In the genomic region with DNA sequence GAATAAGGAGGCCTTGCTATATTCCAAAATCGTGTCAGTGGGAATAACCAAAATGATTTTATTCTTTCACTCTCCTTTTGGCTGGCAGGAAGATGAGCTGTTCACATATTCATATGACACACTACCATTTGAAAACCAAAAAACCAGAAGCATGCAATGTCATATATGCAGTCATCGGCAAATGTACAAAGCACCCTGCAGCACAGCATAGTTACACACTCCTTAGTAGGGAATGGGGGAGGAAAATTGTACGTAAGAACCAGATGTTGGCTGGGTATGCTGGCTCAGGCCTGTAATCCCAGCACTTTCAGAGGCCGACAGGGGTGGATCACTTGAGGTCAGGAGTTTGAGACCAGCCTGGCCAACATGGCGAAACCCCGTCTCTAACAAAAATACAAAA, we compare ENCODE assay signal across 25 cellular contexts.
"Had no signal": no experiment of that assay in that cellular context is flagged by ENCODE, and none has a peak within 500 bp of the region (broad histone marks: within the 10 kb centered on the region; RNA-seq: fewer than 3 reads in every experiment).

No MANE protein-coding gene starts in this region.

- H3K9me3 ChIP-seq: MG63, Peyer's patch had no signal

- H3K9me3 Mint-ChIP-seq: activated naive CD4-positive, alpha-beta T cell treated with anti-CD3 and anti-CD28 coated beads, Interleukin-2, amount 50 U/mL, for 72 hours; activated naive CD8-positive, alpha-beta T cell treated with anti-CD3 and anti-CD28 coated beads, Interleukin-2, amount 50 U/mL, for 24 hours; activated T-cell treated with anti-CD3 and anti-CD28 coated beads, Interleukin-2, amount 50 U/mL, for 4 hours; T-helper 1 cell treated with Interleukin-12 subunit alpha and Interleukin-12 subunit beta and Interleukin-4 antibody, amounts not matched to agents 30 μg/mL and 1 μg/mL, for 36 hours had no signal

- DNase-seq: activated CD4-positive, alpha-beta T cell treated with anti-CD3 and anti-CD28 coated beads for 48 hours; activated CD4-positive, alpha-beta T cell treated with anti-CD3 and anti-CD28 coated beads, Interleukin-2, amount 50 U/mL, for 4 hours; activated CD4-positive, CD25-positive, alpha-beta regulatory T cell treated with anti-CD3 and anti-CD28 coated beads, Interleukin-2, amount 50 U/mL, for 72 hours; activated CD8-positive, alpha-beta T cell treated with anti-CD3 and anti-CD28 coated beads, Interleukin-2, amount 10 ng/mL, durations not matched to agents 7 days and 5 days; activated effector memory CD4-positive, alpha-beta T cell treated with anti-CD3 and anti-CD28 coated beads, Interleukin-2, amount 50 U/mL, for 16 hours; activated naive CD4-positive, alpha-beta T cell treated with Interleukin-2 at 50 U/mL for 16 hours; activated naive CD8-positive, alpha-beta T cell treated with anti-CD3 and anti-CD28 coated beads, Interleukin-2, amount 50 U/mL, for 24 hours; activated T-cell treated with anti-CD3 and anti-CD28 coated beads, Interleukin-2, amount 50 U/mL, for 4 hours; amygdala; MG63; MV-4-11; NCI-H1092 treated with DMSO at 0.1 percent for 48 hours; NCI-H1417 treated with DMSO at 0.1 percent for 48 hours; NCI-H1694; NCI-H2029; NCI-H2107; NCI-H526 treated with DMSO at 0.1 percent for 48 hours; NK-92 treated with Interleukin-12 subunit alpha and Interleukin-12 subunit beta, amount 100 ng/mL, for 24 hours; OCI-M1; Peyer's patch; SHP77 treated with DMSO at 0.1 percent for 48 hours had no signal

- H3K27ac Mint-ChIP-seq: activated CD8-positive, alpha-beta T cell treated with anti-CD3 and anti-CD28 coated beads, Interleukin-2, amount 10 ng/mL, durations not matched to agents 7 days and 5 days; activated naive CD4-positive, alpha-beta T cell treated with anti-CD3 and anti-CD28 coated beads, Interleukin-2, amount 50 U/mL, for 72 hours; activated naive CD8-positive, alpha-beta T cell treated with anti-CD3 and anti-CD28 coated beads, Interleukin-2, amount 50 U/mL, for 24 hours; brain; T-helper 1 cell treated with Interleukin-12 subunit alpha and Interleukin-12 subunit beta and Interleukin-4 antibody, amounts not matched to agents 30 μg/mL and 1 μg/mL, for 36 hours; WTC11 had no signal

- H3K4me3 ChIP-seq: MG63, Peyer's patch had no signal

- H3K27ac ChIP-seq: Peyer's patch had no signal

- H3K27me3 Mint-ChIP-seq: brain had no signal

- H3K36me3 Mint-ChIP-seq: activated naive CD4-positive, alpha-beta T cell treated with anti-CD3 and anti-CD28 coated beads, Interleukin-2, amount 50 U/mL, for 72 hours had no signal

- H3K4me1 Mint-ChIP-seq: activated naive CD8-positive, alpha-beta T cell treated with anti-CD3 and anti-CD28 coated beads, Interleukin-2, amount 50 U/mL, for 24 hours had no signal

- H3K4me1 ChIP-seq: Peyer's patch had no signal

- ATAC-seq: activated CD8-positive, alpha-beta T cell treated with anti-CD3 and anti-CD28 coated beads, Interleukin-2, amount 10 ng/mL, durations not matched to agents 7 days and 5 days; activated naive CD4-positive, alpha-beta T cell treated with anti-CD3 and anti-CD28 coated beads, Interleukin-2, amount 50 U/mL, for 72 hours; activated naive CD8-positive, alpha-beta T cell treated with anti-CD3 and anti-CD28 coated beads, Interleukin-2, amount 50 U/mL, for 24 hours; activated T-cell treated with anti-CD3 and anti-CD28 coated beads, Interleukin-2, amount 50 U/mL, for 4 hours had no signal

- H3K4me3 Mint-ChIP-seq: activated CD8-positive, alpha-beta T cell treated with anti-CD3 and anti-CD28 coated beads, Interleukin-2, amount 10 ng/mL, durations not matched to agents 7 days and 5 days; activated naive CD8-positive, alpha-beta T cell treated with anti-CD3 and anti-CD28 coated beads, Interleukin-2, amount 50 U/mL, for 24 hours; activated T-cell treated with anti-CD3 and anti-CD28 coated beads, Interleukin-2, amount 50 U/mL, for 4 hours; brain; T-helper 1 cell treated with Interleukin-12 subunit alpha and Interleukin-12 subunit beta and Interleukin-4 antibody, amounts not matched to agents 30 μg/mL and 1 μg/mL, for 36 hours; WTC11 had no signal

- H3K36me3 ChIP-seq: Peyer's patch had no signal

- H3K27me3 ChIP-seq: MG63, Peyer's patch had no signal
